11 cellular contexts compared by ENCODE assay signal in genomic region chr12:24560867-24561266, GRCh38.
A peak's percentile ranks its signal among the peaks of the same experiment; 100 is the strongest.
DNase-seq lines count a peak whose midpoint lies in the region; ATAC-seq, FAIRE-seq and TF ChIP-seq lines count a peak whose summit lies in the region.
"Had no signal": no experiment of that assay in that cellular context is flagged by ENCODE, and none has a peak within 500 bp of the region (broad histone marks: within the 10 kb centered on the region; RNA-seq: fewer than 3 reads in every experiment).

No MANE protein-coding gene starts in this region.

- H3K27me3 Mint-ChIP-seq in activated naive CD4-positive, alpha-beta T cell treated with anti-CD3 and anti-CD28 coated beads, Interleukin-2, amount 50 U/mL, for 24 hours: peaks cover 54% of the 10 kb centered on the region

- no peaks in the 10 kb centered on the region for H3K9me3 Mint-ChIP-seq in activated naive CD4-positive, alpha-beta T cell treated with anti-CD3 and anti-CD28 coated beads, Interleukin-2, amount 50 U/mL, for 24 hours
- peaks cover 3 to 4% of the 10 kb centered on the region in 2 donors for H3K9me3 Mint-ChIP-seq in activated naive CD4-positive, alpha-beta T cell treated with anti-CD3 and anti-CD28 coated beads, Interleukin-2, amount 50 U/mL, for 72 hours

- peak; percentile 13 for FAIRE-seq in urothelium cell line (lab: Jason Lieb, UNC)

- H3K27ac ChIP-seq in mesodermal cell (ENCODE audit: low read depth, low read length, severe bottlenecking): no peak overlapping the region

- H3K4me1 ChIP-seq in mesodermal cell (ENCODE audit: control insufficient read depth, insufficient read depth, low read length, poor library complexity, severe bottlenecking): peaks cover 18% of the 10 kb centered on the region

- no peaks in the 10 kb centered on the region for H3K36me3 ChIP-seq in mesodermal cell (ENCODE audit: control insufficient read depth, insufficient read depth, low read length)

- ATAC-seq in activated naive CD4-positive, alpha-beta T cell treated with anti-CD3 and anti-CD28 coated beads, Interleukin-2, amount 50 U/mL, for 72 hours: no peak
- ATAC-seq in GM19324 (IDR thresholded peaks at IDR 0.05; ENCODE audit: low FRiP score, unreplicated experiment): no peak

- H3K4me3 ChIP-seq in cardiac fibroblast (replicated peaks in 1 of 2; ENCODE audit: low read depth in 2 of 2, low read length in 2 of 2) (peak overlapping the region; percentile 75 to 76), mesodermal cell (ENCODE audit: extremely low read depth, insufficient read depth, low read length, poor library complexity, severe bottlenecking) (peak overlapping the region; percentile 74)

- no peaks in the 10 kb centered on the region for H3K36me3 Mint-ChIP-seq in activated naive CD4-positive, alpha-beta T cell treated with anti-CD3 and anti-CD28 coated beads, Interleukin-2, amount 50 U/mL, for 24 hours
- peaks cover 0 to 6% of the 10 kb centered on the region in 2 donors for H3K36me3 Mint-ChIP-seq in activated naive CD4-positive, alpha-beta T cell treated with anti-CD3 and anti-CD28 coated beads, Interleukin-2, amount 50 U/mL, for 72 hours

- 0% methylated on average over 2 of the region's 2 CpGs for WGBS in mesodermal cell (ENCODE audit: insufficient coverage in 2 of 2), 2 experiments

- H3K4me1 Mint-ChIP-seq in activated naive CD4-positive, alpha-beta T cell treated with anti-CD3 and anti-CD28 coated beads, Interleukin-2, amount 50 U/mL, for 24 hours: peaks cover 19% of the 10 kb centered on the region

- no peak for TF ChIP-seq CTCF in cardiac fibroblast (IDR thresholded peaks at IDR 0.05; ENCODE audit: low read depth, low read length)

- no peak for DNase-seq in activated naive CD4-positive, alpha-beta T cell treated with anti-CD3 and anti-CD28 coated beads, Interleukin-2, amount 50 U/mL, for 72 hours (ENCODE audit: low spot score in 2 of 2)
- DNase-seq in cardiac fibroblast (ENCODE audit: low read depth in 2 of 2) (peak; percentile 5 to 48), urothelium cell line (ENCODE audit: low spot score) (peak; percentile 27), NOMO-1 treated with dmso at 0.1 percent for 144 hours (lab: John Stamatoyannopoulos, UW; ENCODE audit: unreplicated experiment) (no peak)
- DNase-seq in stimulated activated CD4-positive, alpha-beta T cell treated with anti-CD3 and anti-CD28 coated beads, Interleukin-4, amount 100 ng/mL, for 24 hours: no peak
- DNase-seq: activated CD8-positive, alpha-beta memory T cell treated with anti-CD3 and anti-CD28 coated beads, Interleukin-2, amount 50 U/mL, for 4 hours; GF-D8; stimulated activated CD4-positive, alpha-beta T cell treated with anti-CD3 and anti-CD28 coated beads, Interleukin-2, amount 100 ng/mL, for 48 hours had no signal

- no peaks in the 10 kb centered on the region for H3K9me3 ChIP-seq in mesodermal cell (ENCODE audit: control insufficient read depth, low read length)

- H3K27ac Mint-ChIP-seq in activated naive CD4-positive, alpha-beta T cell treated with anti-CD3 and anti-CD28 coated beads, Interleukin-2, amount 50 U/mL, for 24 hours: no peak overlapping the region
- H3K27ac Mint-ChIP-seq in activated naive CD4-positive, alpha-beta T cell treated with anti-CD3 and anti-CD28 coated beads, Interleukin-2, amount 50 U/mL, for 72 hours: no peak overlapping the region

- peak overlapping the region; percentile 79 for H3K4me3 Mint-ChIP-seq in activated naive CD4-positive, alpha-beta T cell treated with anti-CD3 and anti-CD28 coated beads, Interleukin-2, amount 50 U/mL, for 24 hours

Comparison
In these comparisons a context has a peak if more than half of its experiments do, and no peak if none do; other contexts are left out.
1. DNase-seq: peak in cardiac fibroblast (2 of 2) and urothelium cell line (single experiment); none in activated naive CD4-positive, alpha-beta T cell treated with anti-CD3 and anti-CD28 coated beads, Interleukin-2, amount 50 U/mL, for 72 hours (0 of 2), NOMO-1 treated with dmso at 0.1 percent for 144 hours (single experiment) and stimulated activated CD4-positive, alpha-beta T cell treated with anti-CD3 and anti-CD28 coated beads, Interleukin-4, amount 100 ng/mL, for 24 hours (single experiment).